Comparison of ENCODE assay signal across 1 cellular context in the genomic region with DNA sequence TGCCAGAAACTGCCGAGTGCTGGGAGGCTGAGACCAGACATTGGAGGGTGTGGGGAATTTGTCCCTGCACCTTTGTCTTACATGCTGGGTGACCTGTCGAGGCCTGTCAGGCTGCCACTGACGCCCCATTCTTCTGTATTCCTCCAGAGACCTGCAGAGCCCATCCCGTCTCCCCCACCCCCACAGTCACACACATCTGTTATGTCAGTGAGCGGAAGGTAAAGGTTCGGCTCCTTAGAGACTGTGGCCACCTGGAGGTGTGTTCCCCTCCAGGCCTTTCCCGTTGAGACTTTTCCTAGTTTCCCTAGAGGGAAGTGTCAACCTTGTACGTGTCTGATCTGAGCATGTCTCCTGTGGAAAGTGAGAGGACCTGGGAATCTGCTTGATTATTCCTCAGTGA.
TF ChIP-seq lines count a peak whose summit lies in the region.

No MANE protein-coding gene starts in this region.

TF ChIP-seq in WTC11, 78 proteins besides CTCF, POLR2A, EP300 and RAD21 (continued from another document):
- TF ChIP-seq, protein P1, sequence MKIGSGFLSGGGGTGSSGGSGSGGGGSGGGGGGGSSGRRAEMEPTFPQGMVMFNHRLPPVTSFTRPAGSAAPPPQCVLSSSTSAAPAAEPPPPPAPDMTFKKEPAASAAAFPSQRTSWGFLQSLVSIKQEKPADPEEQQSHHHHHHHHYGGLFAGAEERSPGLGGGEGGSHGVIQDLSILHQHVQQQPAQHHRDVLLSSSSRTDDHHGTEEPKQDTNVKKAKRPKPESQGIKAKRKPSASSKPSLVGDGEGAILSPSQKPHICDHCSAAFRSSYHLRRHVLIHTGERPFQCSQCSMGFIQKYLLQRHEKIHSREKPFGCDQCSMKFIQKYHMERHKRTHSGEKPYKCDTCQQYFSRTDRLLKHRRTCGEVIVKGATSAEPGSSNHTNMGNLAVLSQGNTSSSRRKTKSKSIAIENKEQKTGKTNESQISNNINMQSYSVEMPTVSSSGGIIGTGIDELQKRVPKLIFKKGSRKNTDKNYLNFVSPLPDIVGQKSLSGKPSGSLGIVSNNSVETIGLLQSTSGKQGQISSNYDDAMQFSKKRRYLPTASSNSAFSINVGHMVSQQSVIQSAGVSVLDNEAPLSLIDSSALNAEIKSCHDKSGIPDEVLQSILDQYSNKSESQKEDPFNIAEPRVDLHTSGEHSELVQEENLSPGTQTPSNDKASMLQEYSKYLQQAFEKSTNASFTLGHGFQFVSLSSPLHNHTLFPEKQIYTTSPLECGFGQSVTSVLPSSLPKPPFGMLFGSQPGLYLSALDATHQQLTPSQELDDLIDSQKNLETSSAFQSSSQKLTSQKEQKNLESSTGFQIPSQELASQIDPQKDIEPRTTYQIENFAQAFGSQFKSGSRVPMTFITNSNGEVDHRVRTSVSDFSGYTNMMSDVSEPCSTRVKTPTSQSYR (CRISPR knock-in tag; IDR thresholded peaks at IDR 0.05): peak; percentile 36; the same call in 1 of the 2 replicates
